8 cellular contexts compared by ENCODE assay signal in the genomic region with DNA sequence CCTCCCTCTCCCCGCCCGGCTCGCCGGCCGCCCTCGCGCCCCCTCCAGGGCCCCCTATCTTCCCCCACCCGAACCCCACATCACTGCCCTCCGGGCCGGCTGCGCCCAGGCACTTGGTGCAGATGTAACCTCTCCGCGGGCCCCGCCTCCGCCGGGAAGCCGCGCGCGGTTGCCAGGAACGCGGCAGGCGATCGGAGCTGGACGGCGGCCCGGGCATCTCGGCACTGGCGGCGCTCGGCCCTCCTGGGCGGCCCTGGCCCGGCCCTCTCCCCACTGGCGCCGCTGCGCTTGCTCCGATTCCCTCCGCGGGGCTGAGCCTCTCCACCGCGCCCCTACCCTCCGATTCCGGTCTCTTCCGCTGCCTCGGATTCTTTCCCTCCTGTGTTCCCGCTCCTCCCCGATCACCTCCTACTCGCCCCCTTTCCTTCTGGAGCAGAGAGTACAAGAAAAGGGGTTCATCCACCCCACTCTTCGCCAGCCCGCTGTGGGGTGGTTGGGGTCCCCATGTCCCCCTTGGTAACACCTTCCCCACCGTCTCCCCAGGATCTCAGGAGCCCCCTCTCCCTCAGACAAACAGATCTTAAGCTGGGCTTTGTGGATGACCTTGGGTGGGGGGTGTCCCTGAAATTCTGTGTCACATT.
DNase-seq lines count a peak whose midpoint lies in the region; ATAC-seq and TF ChIP-seq lines count a peak whose summit lies in the region.

No MANE protein-coding gene starts in this region.

- H3K27me3 ChIP-seq in CD8-positive, alpha-beta T cell (ENCODE audit: insufficient read depth, low read length): peaks cover 7% of the 10 kb centered on the region
- H3K27me3 ChIP-seq in neutrophil: peaks cover 35% of the 10 kb centered on the region

- POLR2A ChIA-PET in CD8-positive, alpha-beta T cell (lab: Charles Lee): interaction anchor here (0.6 kb wide), 1 partner anchor 370 kb away, joined by 3 read pairs; no protein-coding TSS in a partner anchor
- POLR2A ChIA-PET in activated naive CD8-positive, alpha-beta T cell treated with anti-CD3 and anti-CD28 coated beads, Interleukin-2, amount 10 ng/mL, durations not matched to agents 7 days and 5 days (lab: Charles Lee): interaction anchor here (1.1 kb wide), 1 partner anchor 55 kb away, joined by 3 read pairs; no protein-coding TSS in a partner anchor

- DNase-seq in CD8-positive, alpha-beta T cell: peak in 1 of 7 experiments; percentile 42
- DNase-seq in M059J (ENCODE audit: low read depth): peak; percentile 73
- DNase-seq in activated naive CD8-positive, alpha-beta T cell treated with anti-CD3 and anti-CD28 coated beads, Interleukin-2, amount 10 ng/mL, durations not matched to agents 7 days and 5 days: no peak
- peak; percentile 92 for DNase-seq in Right ventricle myocardium superior
- no peak for DNase-seq in NK-92 treated with Interleukin-12 subunit alpha and Interleukin-12 subunit beta, amount 100 ng/mL, for 24 hours (lab: John Stamatoyannopoulos, UW)

- no peak overlapping the region for H3K27ac ChIP-seq in CD8-positive, alpha-beta T cell (ENCODE audit: low read depth, low read length)
- H3K27ac ChIP-seq in neutrophil: no peak overlapping the region

- no peaks in the 10 kb centered on the region for H3K4me1 ChIP-seq in CD8-positive, alpha-beta T cell (ENCODE audit: insufficient read depth, low read length)
- H3K4me1 ChIP-seq in neutrophil (ENCODE audit: control insufficient read depth in 1 of 2, insufficient read depth in 1 of 2, low read depth in 1 of 2, low read length in 1 of 2): peaks cover 37 to 39% of the 10 kb centered on the region in 2 experiments

- CTCF ChIA-PET in CD8-positive, alpha-beta T cell (lab: Charles Lee): interaction anchor here (0.6 kb wide), 1 partner anchor 11 kb away, joined by 3 read pairs; no protein-coding TSS in a partner anchor

- no peak overlapping the region for H3K27ac Mint-ChIP-seq in CD8-positive, alpha-beta T cell
- H3K27ac Mint-ChIP-seq in activated naive CD8-positive, alpha-beta T cell treated with anti-CD3 and anti-CD28 coated beads, Interleukin-2, amount 10 ng/mL, durations not matched to agents 7 days and 5 days: no peak overlapping the region

- no peaks in the 10 kb centered on the region for H3K9me3 ChIP-seq in CD8-positive, alpha-beta T cell (ENCODE audit: low read length)
- no peaks in the 10 kb centered on the region for H3K9me3 ChIP-seq in neutrophil

- peak; percentile 20 for ATAC-seq in CD8-positive, alpha-beta T cell
- ATAC-seq in activated naive CD8-positive, alpha-beta T cell treated with anti-CD3 and anti-CD28 coated beads, Interleukin-2, amount 10 ng/mL, durations not matched to agents 7 days and 5 days (ENCODE audit: low read depth): peak; percentile 28
- ATAC-seq in Right ventricle myocardium superior (ENCODE audit: poor library complexity) (peak; percentile 97), HG03571 (IDR thresholded peaks at IDR 0.05; ENCODE audit: unreplicated experiment) (no peak), GM18517 (IDR thresholded peaks at IDR 0.05; ENCODE audit: unreplicated experiment) (no peak)

- H3K9me3 Mint-ChIP-seq in CD8-positive, alpha-beta T cell: no peaks in the 10 kb centered on the region
- H3K9me3 Mint-ChIP-seq in activated naive CD8-positive, alpha-beta T cell treated with anti-CD3 and anti-CD28 coated beads, Interleukin-2, amount 10 ng/mL, durations not matched to agents 7 days and 5 days: no peaks in the 10 kb centered on the region

- H3K36me3 ChIP-seq in CD8-positive, alpha-beta T cell (ENCODE audit: insufficient read depth, low read length): no peaks in the 10 kb centered on the region
- no peaks in the 10 kb centered on the region for H3K36me3 ChIP-seq in neutrophil

- H3K36me3 Mint-ChIP-seq in CD8-positive, alpha-beta T cell: no peaks in the 10 kb centered on the region
- no peaks in the 10 kb centered on the region for H3K36me3 Mint-ChIP-seq in activated naive CD8-positive, alpha-beta T cell treated with anti-CD3 and anti-CD28 coated beads, Interleukin-2, amount 10 ng/mL, durations not matched to agents 7 days and 5 days

- peaks cover 27% of the 10 kb centered on the region for H3K27me3 Mint-ChIP-seq in CD8-positive, alpha-beta T cell (ENCODE audit: low read depth)
- H3K27me3 Mint-ChIP-seq in activated naive CD8-positive, alpha-beta T cell treated with anti-CD3 and anti-CD28 coated beads, Interleukin-2, amount 10 ng/mL, durations not matched to agents 7 days and 5 days: peaks cover 45% of the 10 kb centered on the region

- H3K4me3 ChIP-seq in CD8-positive, alpha-beta T cell (ENCODE audit: low read depth, low read length): no peak overlapping the region
- peak overlapping the region; percentile 47 to 60 for H3K4me3 ChIP-seq in neutrophil (ENCODE audit: low read depth in 1 of 2, low read length in 1 of 2)

- intact Hi-C loops in CD8-positive, alpha-beta T cell (cut with DNase I, micrococcal nuclease): loop anchor here in 1 of 2 experiments (5.0 kb wide), 1 partner anchor 88 kb away; no protein-coding TSS in a partner anchor
- intact Hi-C loops in Right ventricle myocardium superior (cut with DNase I): no loop called here

- peaks cover 7% of the 10 kb centered on the region for H3K4me1 Mint-ChIP-seq in CD8-positive, alpha-beta T cell (ENCODE audit: low read depth)
- peaks cover 5% of the 10 kb centered on the region for H3K4me1 Mint-ChIP-seq in activated naive CD8-positive, alpha-beta T cell treated with anti-CD3 and anti-CD28 coated beads, Interleukin-2, amount 10 ng/mL, durations not matched to agents 7 days and 5 days

- no peak for TF ChIP-seq CTCF in CD8-positive, alpha-beta T cell (IDR thresholded peaks at IDR 0.05)
- no peak for TF ChIP-seq CTCF in neutrophil (IDR thresholded peaks at IDR 0.05)

- H3K4me3 Mint-ChIP-seq in CD8-positive, alpha-beta T cell: peak overlapping the region; percentile 66
- peak overlapping the region; percentile 74 for H3K4me3 Mint-ChIP-seq in activated naive CD8-positive, alpha-beta T cell treated with anti-CD3 and anti-CD28 coated beads, Interleukin-2, amount 10 ng/mL, durations not matched to agents 7 days and 5 days

Comparison
In these comparisons a context has a peak if more than half of its experiments do, and no peak if none do; other contexts are left out.
1. ATAC-seq: peak in CD8-positive, alpha-beta T cell (single experiment), activated naive CD8-positive, alpha-beta T cell treated with anti-CD3 and anti-CD28 coated beads, Interleukin-2, amount 10 ng/mL, durations not matched to agents 7 days and 5 days (single experiment) and Right ventricle myocardium superior (single experiment); none in HG03571 (single experiment) and GM18517 (single experiment).
2. DNase-seq: peak in M059J (single experiment) and Right ventricle myocardium superior (single experiment); none in activated naive CD8-positive, alpha-beta T cell treated with anti-CD3 and anti-CD28 coated beads, Interleukin-2, amount 10 ng/mL, durations not matched to agents 7 days and 5 days (single experiment) and NK-92 treated with Interleukin-12 subunit alpha and Interleukin-12 subunit beta, amount 100 ng/mL, for 24 hours (single experiment).